ENCODE assay signal across 8 cellular contexts in the genomic region with DNA sequence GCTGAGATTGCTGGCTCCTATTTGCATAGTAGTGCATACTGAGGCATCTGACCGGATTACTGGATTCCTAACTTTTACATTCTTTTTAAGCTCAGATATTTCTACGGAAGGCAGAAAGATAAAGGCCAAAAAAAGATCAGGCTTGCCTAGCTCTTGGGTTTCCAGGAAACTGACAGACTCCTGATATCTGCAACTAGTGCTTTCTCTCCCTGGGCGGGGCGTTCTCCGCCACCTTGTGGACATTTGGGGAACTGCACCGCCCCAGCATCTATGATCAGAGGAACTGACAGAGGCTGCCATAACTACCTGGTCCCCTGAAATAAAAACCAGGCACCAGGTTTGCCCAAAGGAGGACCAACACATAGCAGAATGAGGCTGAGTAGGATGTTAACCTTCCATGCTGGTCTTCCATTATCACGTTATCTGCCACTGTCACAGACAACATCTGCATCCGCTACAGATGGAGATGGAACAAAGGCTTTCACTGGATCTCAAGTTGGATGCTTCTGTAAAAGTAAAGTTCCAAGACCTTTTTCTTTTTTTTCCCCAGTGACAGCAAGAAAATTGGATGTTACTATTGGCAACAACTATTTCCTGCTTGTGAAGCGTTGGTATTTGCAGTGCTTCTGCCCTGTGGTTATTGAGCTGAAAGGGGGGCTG. TPM values are rescaled to one million over a fixed set of nuclear protein-coding genes. Genes with fewer than 3 reads are reported as not detected.
DNase-seq lines count a peak whose midpoint lies in the region; ATAC-seq and TF ChIP-seq lines count a peak whose summit lies in the region.

No MANE protein-coding gene starts in this region.

- H3K9me3 Mint-ChIP-seq in activated CD8-positive, alpha-beta T cell treated with anti-CD3 and anti-CD28 coated beads for 36 hours = no peaks in the 10 kb centered on the region

- peak; percentile 77 for DNase-seq in BE2C
- DNase-seq in NCI-H69 (lab: John Stamatoyannopoulos, UW) = peak; percentile 69
- peak; percentile 91 for DNase-seq in activated CD8-positive, alpha-beta T cell treated with anti-CD3 and anti-CD28 coated beads for 36 hours
- DNase-seq in effector memory CD4-positive, alpha-beta T cell = peak; percentile 40 to 56 (median 42)
- DNase-seq in middle frontal gyrus (ENCODE audit: extremely low spot score, low spot score) = peak; percentile 21
- DNase-seq in stimulated activated CD8-positive, alpha-beta memory T cell treated with anti-CD3 and anti-CD28 coated beads, Interleukin-4, amount 100 ng/mL, for 48 hours = peak; percentile 94

- intact Hi-C loops in activated CD8-positive, alpha-beta T cell treated with anti-CD3 and anti-CD28 coated beads for 36 hours (cut with micrococcal nuclease) = loop anchor here (1.0 kb wide), 1 partner anchor 128 kb away; no protein-coding TSS in a partner anchor

- POLR2A ChIA-PET in activated CD8-positive, alpha-beta T cell treated with anti-CD3 and anti-CD28 coated beads for 36 hours (lab: Charles Lee) = interaction anchor here (0.7 to 1.9 kb wide), 5 partner anchors 31 to 131 kb away, joined by 3 to 9 read pairs (median 3); partner anchors contain the start of gene NT5E

- no peaks in the 10 kb centered on the region for H3K36me3 Mint-ChIP-seq in activated CD8-positive, alpha-beta T cell treated with anti-CD3 and anti-CD28 coated beads for 36 hours (ENCODE audit: low read depth)

- no peaks in the 10 kb centered on the region for H3K27me3 ChIP-seq in BE2C
- no peaks in the 10 kb centered on the region for H3K27me3 ChIP-seq in effector memory CD4-positive, alpha-beta T cell (replicated peaks; ENCODE audit: control insufficient read depth, insufficient read depth, low read length, poor library complexity, severe bottlenecking)

- H3K27ac Mint-ChIP-seq in activated CD8-positive, alpha-beta T cell treated with anti-CD3 and anti-CD28 coated beads for 36 hours = peak overlapping the region; percentile 36

- no peak overlapping the region for H3K27ac ChIP-seq in effector memory CD4-positive, alpha-beta T cell (ENCODE audit: insufficient read depth, low read length, poor library complexity, severe bottlenecking)

- H3K4me1 ChIP-seq in BE2C = peaks cover 23% of the 10 kb centered on the region
- no peaks in the 10 kb centered on the region for H3K4me1 ChIP-seq in effector memory CD4-positive, alpha-beta T cell (ENCODE audit: control insufficient read depth, insufficient read depth, low read length, poor library complexity, severe bottlenecking)

- H3K4me3 ChIP-seq in BE2C (ENCODE audit: low read depth, low read length) = no peak overlapping the region
- H3K4me3 ChIP-seq in effector memory CD4-positive, alpha-beta T cell (ENCODE audit: insufficient read depth, low read depth, low read length, poor library complexity, severe bottlenecking) = no peak overlapping the region

- H3K36me3 ChIP-seq in BE2C = no peaks in the 10 kb centered on the region; the same call in 1 of the 2 replicates
- no peaks in the 10 kb centered on the region for H3K36me3 ChIP-seq in effector memory CD4-positive, alpha-beta T cell (ENCODE audit: control insufficient read depth, insufficient read depth, low read length)

- H3K27me3 Mint-ChIP-seq in activated CD8-positive, alpha-beta T cell treated with anti-CD3 and anti-CD28 coated beads for 36 hours = no peaks in the 10 kb centered on the region

- ATAC-seq in GM18861 (IDR thresholded peaks at IDR 0.05; ENCODE audit: unreplicated experiment) (peak; percentile 84), HG03060 (IDR thresholded peaks at IDR 0.05; ENCODE audit: low read depth, unreplicated experiment) (peak; percentile 71)
- ATAC-seq in activated CD8-positive, alpha-beta T cell treated with anti-CD3 and anti-CD28 coated beads for 36 hours = peak; percentile 96

- no peaks in the 10 kb centered on the region for H3K9me3 ChIP-seq in BE2C
- no peaks in the 10 kb centered on the region for H3K9me3 ChIP-seq in effector memory CD4-positive, alpha-beta T cell (ENCODE audit: control insufficient read depth, low read length)

- no peak overlapping the region for H3K4me3 Mint-ChIP-seq in activated CD8-positive, alpha-beta T cell treated with anti-CD3 and anti-CD28 coated beads for 36 hours

- peaks cover 17% of the 10 kb centered on the region for H3K4me1 Mint-ChIP-seq in activated CD8-positive, alpha-beta T cell treated with anti-CD3 and anti-CD28 coated beads for 36 hours (ENCODE audit: low read depth)

- CTCF ChIA-PET in activated CD8-positive, alpha-beta T cell treated with anti-CD3 and anti-CD28 coated beads for 36 hours (lab: Charles Lee) = interaction anchor here (0.7 to 17.9 kb wide), 57 partner anchors 10 to 246 kb away, joined by 3 to 364 read pairs (median 5); partner anchors contain the start of genes NT5E and SNX14

- TF ChIP-seq CTCF in BE2C (IDR thresholded peaks at IDR 0.05; ENCODE audit: low read depth, low read length) = peak; percentile 100
- TF ChIP-seq CTCF in activated CD8-positive, alpha-beta T cell treated with anti-CD3 and anti-CD28 coated beads for 36 hours (IDR thresholded peaks at IDR 0.05) = peak; percentile 99

RNA-seq across cellular contexts. Expression of gene NT5E, which starts 33.3 kb away (rescaled TPM):
- polyA plus RNA-seq in BE2C (2012; ENCODE audit: insufficient read depth, insufficient read length, low read depth) = 6.8 TPM
- 1 to 10 TPM; 5.2 to 6.7 TPM for total RNA-seq in activated CD8-positive, alpha-beta T cell treated with anti-CD3 and anti-CD28 coated beads for 36 hours

Comparison
In these comparisons a context has a peak if more than half of its experiments do, and no peak if none do; other contexts are left out.
1. DNase-seq: peak in every context shown above with its lines; median percentile 94 in stimulated activated CD8-positive, alpha-beta memory T cell treated with anti-CD3 and anti-CD28 coated beads, Interleukin-4, amount 100 ng/mL, for 48 hours; 91 in activated CD8-positive, alpha-beta T cell treated with anti-CD3 and anti-CD28 coated beads for 36 hours; 77 in BE2C; 69 in NCI-H69; 42 in effector memory CD4-positive, alpha-beta T cell; 21 in middle frontal gyrus.